Comparison of ENCODE assay signal across 8 cellular contexts in the genomic region with DNA sequence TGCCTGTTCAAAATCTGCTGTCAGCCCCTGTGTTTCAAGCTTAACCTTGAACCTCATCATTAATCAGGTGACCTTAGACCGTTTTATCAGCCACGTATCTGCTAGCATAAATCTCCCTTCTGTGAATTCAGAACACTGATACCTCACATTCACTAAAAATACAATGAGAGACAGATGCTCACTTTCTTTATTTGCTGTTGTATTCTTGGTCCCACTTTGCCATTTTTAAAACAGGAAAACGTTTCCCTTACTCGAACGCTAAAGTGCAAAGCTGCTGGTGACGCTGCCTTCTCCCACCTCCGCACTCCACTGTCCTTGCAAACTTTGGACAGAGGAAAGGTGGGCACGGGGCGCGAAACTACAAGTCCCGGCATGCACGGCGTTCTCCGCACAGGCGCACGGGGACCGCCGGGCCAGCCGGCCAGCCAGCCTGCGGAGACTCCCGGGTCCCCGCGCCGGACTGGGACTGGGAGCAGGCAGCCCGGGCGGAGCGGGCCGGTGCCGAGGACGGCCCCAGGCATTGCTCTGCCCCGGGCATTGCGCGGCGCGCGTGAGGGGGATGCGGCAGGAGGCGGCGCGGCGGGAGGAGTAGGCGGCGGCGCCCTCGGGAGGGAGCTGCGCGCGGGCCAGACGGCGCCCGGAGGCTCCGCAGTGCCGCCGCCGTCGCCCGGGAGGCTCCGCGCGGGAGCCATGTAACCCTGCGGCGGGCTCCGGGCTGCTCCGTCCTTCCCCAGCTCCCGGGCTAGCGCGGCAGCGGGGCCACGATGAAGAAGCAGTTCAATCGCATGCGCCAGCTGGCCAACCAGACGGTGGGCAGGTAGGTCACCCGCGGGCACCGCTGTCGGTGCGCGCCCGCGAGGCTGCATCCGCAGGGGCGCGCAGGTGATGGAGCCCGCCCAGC. TPM values are rescaled to one million over a fixed set of nuclear protein-coding genes. Genes with fewer than 3 reads are reported as not detected.
DNase-seq lines count a peak whose midpoint lies in the region; ATAC-seq, FAIRE-seq and TF ChIP-seq lines count a peak whose summit lies in the region.

A gene with protein sequence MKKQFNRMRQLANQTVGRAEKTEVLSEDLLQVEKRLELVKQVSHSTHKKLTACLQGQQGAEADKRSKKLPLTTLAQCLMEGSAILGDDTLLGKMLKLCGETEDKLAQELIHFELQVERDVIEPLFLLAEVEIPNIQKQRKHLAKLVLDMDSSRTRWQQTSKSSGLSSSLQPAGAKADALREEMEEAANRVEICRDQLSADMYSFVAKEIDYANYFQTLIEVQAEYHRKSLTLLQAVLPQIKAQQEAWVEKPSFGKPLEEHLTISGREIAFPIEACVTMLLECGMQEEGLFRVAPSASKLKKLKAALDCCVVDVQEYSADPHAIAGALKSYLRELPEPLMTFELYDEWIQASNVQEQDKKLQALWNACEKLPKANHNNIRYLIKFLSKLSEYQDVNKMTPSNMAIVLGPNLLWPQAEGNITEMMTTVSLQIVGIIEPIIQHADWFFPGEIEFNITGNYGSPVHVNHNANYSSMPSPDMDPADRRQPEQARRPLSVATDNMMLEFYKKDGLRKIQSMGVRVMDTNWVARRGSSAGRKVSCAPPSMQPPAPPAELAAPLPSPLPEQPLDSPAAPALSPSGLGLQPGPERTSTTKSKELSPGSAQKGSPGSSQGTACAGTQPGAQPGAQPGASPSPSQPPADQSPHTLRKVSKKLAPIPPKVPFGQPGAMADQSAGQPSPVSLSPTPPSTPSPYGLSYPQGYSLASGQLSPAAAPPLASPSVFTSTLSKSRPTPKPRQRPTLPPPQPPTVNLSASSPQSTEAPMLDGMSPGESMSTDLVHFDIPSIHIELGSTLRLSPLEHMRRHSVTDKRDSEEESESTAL (plus strand): TSS at position 424 of the 901 bp plus-strand sequence. CDS start 341 bp downstream, at position 765.

- WGBS in pancreas, 2 donors, result 0 to 1% methylated on average over 45 to 84 of the region's 84 CpGs

- H3K27ac ChIP-seq in AG04450 (ENCODE audit: low read depth, low read length) (no peak within 1 kb of the TSS), pancreas (peak within 1 kb of the TSS; percentile 29 to 64 (median 50))

- TF ChIP-seq CTCF in AG04450 (IDR thresholded peaks at IDR 0.05; ENCODE audit: low read depth, low read length) (no peak), pancreas (IDR thresholded peaks at IDR 0.05) (no peak)

- DNase-seq in AG04450 (ENCODE audit: low read depth, low spot score) (no peak), NCI-H2171 (lab: John Stamatoyannopoulos, UW) (peak; percentile 52), adipocyte (ENCODE audit: low read depth) (peak; percentile 85), left cardiac atrium (peak; percentile 79), pancreas (peak; percentile 61 to 87 (median 72)), COR-L47 (lab: John Stamatoyannopoulos, UW) (no peak)

- H3K27me3 ChIP-seq in AG04450 (ENCODE audit: control insufficient read depth, insufficient read depth, low read length) (peaks cover 28% of the 10 kb centered on the region), adipocyte (replicated peaks; ENCODE audit: control insufficient read depth, insufficient read depth, low read length) (peaks cover 21% of the 10 kb centered on the region), pancreas (no peaks in the 10 kb centered on the region)

- peak; percentile 50 for TF ChIP-seq POLR2A in GM15510 (IDR thresholded peaks at IDR 0.05; ENCODE audit: borderline replicate concordance, extremely low read depth, insufficient read length)

- peak within 1 kb of the TSS; percentile 73 for H3K9ac ChIP-seq in adipocyte (ENCODE audit: low read length)

- H3K4me3 ChIP-seq in AG04450 (ENCODE audit: low read depth, low read length), result peak within 1 kb of the TSS; percentile 71
- peak within 1 kb of the TSS; percentile 88 for H3K4me3 ChIP-seq in adipocyte (ENCODE audit: low read length)
- peak within 1 kb of the TSS; percentile 65 to 77 (median 74) for H3K4me3 ChIP-seq in pancreas

- no peak for FAIRE-seq in pancreas (lab: Jason Lieb, UNC)

- H3K9me3 ChIP-seq in AG04450 (ENCODE audit: control insufficient read depth, insufficient read depth, low read length), result no peaks in the 10 kb centered on the region
- no peaks in the 10 kb centered on the region for H3K9me3 ChIP-seq in adipocyte (ENCODE audit: control insufficient read depth, low read length)
- no peaks in the 10 kb centered on the region for H3K9me3 ChIP-seq in pancreas

- intact Hi-C loops in left cardiac atrium (cut with DNase I), result no loop called here
- intact Hi-C loops in pancreas (cut with DNase I), result no loop called here

- H3K36me3 ChIP-seq in adipocyte (ENCODE audit: control insufficient read depth, insufficient read depth, low read length, severe bottlenecking), result no peaks in the 10 kb centered on the region
- H3K36me3 ChIP-seq in pancreas, result no peaks in the 10 kb centered on the region

- peaks cover 6% of the 10 kb centered on the region for H3K4me1 ChIP-seq in adipocyte (ENCODE audit: control insufficient read depth, insufficient read depth, low read length)
- H3K4me1 ChIP-seq in pancreas, result no peaks in the 10 kb centered on the region

- CTCF ChIA-PET in AG04450 (lab: Charles Lee), result interaction anchor here (0.7 to 2.2 kb wide), 2 partner anchors 47 to 299 kb away, joined by 3 to 6 read pairs; no protein-coding TSS in a partner anchor

- ATAC-seq in HG02840 (IDR thresholded peaks at IDR 0.05; ENCODE audit: low FRiP score, unreplicated experiment), result peak; percentile 80
- ATAC-seq in left cardiac atrium, result peak; percentile 94 to 96
- ATAC-seq in pancreas, result peak; percentile 92 to 97 (median 94)

- POLR2A ChIA-PET in AG04450 (lab: Yijun Ruan, JAX), result no interaction called here

RNA-seq across cellular contexts. Expression of the gene that starts here (rescaled TPM):
- 0.83 and 1.3 TPM in 2 replicates for polyA plus RNA-seq in AG04450 (2011; rRNA removed)
- polyA minus RNA-seq in AG04450 (2011; rRNA and poly(A)+ RNA removed), result 0.69 and 1.5 TPM in 2 replicates
- total RNA-seq in left cardiac atrium, result 10 to 100 TPM in 1 of 2 donors, 1 to 10 TPM in 1; 7.7 to 10.8 TPM
- 1 to 10 TPM; 3.4 to 7.5 (median 4.4) TPM for total RNA-seq in pancreas
- polyA plus RNA-seq in pancreas, result 1 to 10 TPM; 3.5 to 6.5 TPM

Comparison
In these comparisons a context has a peak if more than half of its experiments do, and no peak if none do; other contexts are left out.
1. DNase-seq: peak in NCI-H2171 (single experiment), adipocyte (single experiment), left cardiac atrium (single experiment) and pancreas (6 of 6); none in AG04450 (single experiment) and COR-L47 (single experiment).
2. Peak in every context shown above with its lines, with median percentiles within 50 percentile points of each other: H3K4me3 ChIP-seq and ATAC-seq.